19 cellular contexts compared by ENCODE assay signal in the genomic region with DNA sequence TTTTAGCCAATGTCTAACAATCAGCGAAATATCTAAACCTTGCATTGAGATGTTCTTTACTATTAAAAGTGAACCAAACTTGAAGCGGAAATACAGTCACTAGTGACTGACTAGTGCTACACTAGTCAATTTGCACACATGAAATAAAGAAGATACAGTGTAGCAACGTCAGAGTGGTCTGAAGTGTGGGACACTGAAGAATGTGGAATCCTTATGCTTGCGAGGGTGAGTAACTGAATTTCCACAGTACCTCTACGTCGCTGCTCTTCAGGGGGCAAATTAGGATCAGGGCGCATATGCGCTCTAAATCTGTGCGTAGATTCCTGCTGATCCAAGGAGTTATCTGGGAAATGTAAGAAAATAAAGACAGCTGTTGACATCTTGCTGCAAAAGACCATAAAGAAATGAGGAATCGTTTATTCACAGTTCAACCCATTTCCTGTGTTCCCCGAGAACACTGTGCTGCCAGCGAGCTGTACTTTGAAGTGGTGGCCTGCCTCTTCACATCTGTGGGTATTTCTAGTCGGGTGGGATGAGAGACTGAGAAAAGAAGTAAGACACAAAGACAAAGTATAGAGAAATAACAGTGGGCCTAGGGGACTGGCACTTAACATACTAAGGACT. TPM values are rescaled to one million over a fixed set of nuclear protein-coding genes. Genes with fewer than 3 reads are reported as not detected.
DNase-seq lines count a peak whose midpoint lies in the region; ATAC-seq and TF ChIP-seq lines count a peak whose summit lies in the region.
"Had no signal": no experiment of that assay in that cellular context is flagged by ENCODE, and none has a peak within 500 bp of the region (broad histone marks: within the 10 kb centered on the region; RNA-seq: fewer than 3 reads in every experiment).

No MANE protein-coding gene starts in this region.

- H3K4me1 Mint-ChIP-seq in nephron progenitor cell = peaks cover 32% of the 10 kb centered on the region
- H3K4me1 Mint-ChIP-seq: memory B cell had no signal

- H3K27me3 Mint-ChIP-seq in nephron progenitor cell (ENCODE audit: low read depth, poor library complexity) = peaks cover 27% of the 10 kb centered on the region

- no peak overlapping the region for H3K4me3 Mint-ChIP-seq in nephron progenitor cell
- H3K4me3 Mint-ChIP-seq: memory B cell had no signal

- no peaks in the 10 kb centered on the region for H3K9me3 Mint-ChIP-seq in nephron progenitor cell
- H3K9me3 Mint-ChIP-seq: memory B cell had no signal

- no peak for ATAC-seq in HG02678 (IDR thresholded peaks at IDR 0.05; ENCODE audit: unreplicated experiment)
- ATAC-seq: Right ventricle myocardium inferior had no signal

- H3K27ac Mint-ChIP-seq in nephron progenitor cell = no peak overlapping the region
- H3K27ac Mint-ChIP-seq: memory B cell had no signal

- H3K4me3 ChIP-seq in fibroblast of villous mesenchyme (ENCODE audit: low read depth, low read length) = no peak overlapping the region

- TF ChIP-seq CTCF in fibroblast of villous mesenchyme (IDR thresholded peaks at IDR 0.05; ENCODE audit: insufficient read depth, low read depth, low read length) = no peak
- TF ChIP-seq CTCF in nephron progenitor cell (IDR thresholded peaks at IDR 0.05) = no peak

- H3K36me3 Mint-ChIP-seq in nephron progenitor cell (ENCODE audit: low read depth) = no peaks in the 10 kb centered on the region
- H3K36me3 Mint-ChIP-seq: memory B cell had no signal

- peak; percentile 41 for DNase-seq in activated CD8-positive, alpha-beta memory T cell treated with anti-CD3 and anti-CD28 coated beads, Interleukin-2, amount 50 U/mL, for 4 hours
- DNase-seq in activated CD8-positive, alpha-beta memory T cell treated with anti-CD3 and anti-CD28 coated beads, Interleukin-2, amount 50 U/mL, for 48 hours = no peak
- peak; percentile 52 to 54 for DNase-seq in activated T-cell treated with anti-CD3 and anti-CD28 coated beads, Interleukin-2, amount 50 U/mL, for 48 hours
- DNase-seq in fibroblast of villous mesenchyme (ENCODE audit: low read depth) (peak; percentile 29), NCI-H748 (lab: John Stamatoyannopoulos, UW; ENCODE audit: unreplicated experiment) (no peak), nephron progenitor cell (no peak)
- peak; percentile 53 for DNase-seq in stimulated activated CD8-positive, alpha-beta memory T cell treated with anti-CD3 and anti-CD28 coated beads, Interleukin-4, amount 100 ng/mL, for 48 hours
- DNase-seq: brain microvascular endothelial cell, NCI-H1105, NCI-H748 treated with DMSO at 0.1 percent for 48 hours, posterior cingulate gyrus had no signal

RNA-seq across cellular contexts. Expression of gene FLT4, which starts 39.8 kb away (rescaled TPM):
- under 0.01 and 0.43 TPM in 2 replicates for total RNA-seq in fibroblast of villous mesenchyme
- total RNA-seq: H4 had no signal

RNA-seq across cellular contexts. Expression of gene OR2Y1, which starts 50.7 kb away (rescaled TPM):
- total RNA-seq in fibroblast of villous mesenchyme = not detected in 2 replicates
- total RNA-seq: A673, epithelial cell of proximal tubule, H4, HT1080, Right ventricle myocardium inferior, urinary bladder had no signal

Comparison
In these comparisons a context has a peak if more than half of its experiments do, and no peak if none do; other contexts are left out.
1. DNase-seq: peak in activated CD8-positive, alpha-beta memory T cell treated with anti-CD3 and anti-CD28 coated beads, Interleukin-2, amount 50 U/mL, for 4 hours (single experiment), activated T-cell treated with anti-CD3 and anti-CD28 coated beads, Interleukin-2, amount 50 U/mL, for 48 hours (2 of 2), fibroblast of villous mesenchyme (single experiment) and stimulated activated CD8-positive, alpha-beta memory T cell treated with anti-CD3 and anti-CD28 coated beads, Interleukin-4, amount 100 ng/mL, for 48 hours (single experiment); none in activated CD8-positive, alpha-beta memory T cell treated with anti-CD3 and anti-CD28 coated beads, Interleukin-2, amount 50 U/mL, for 48 hours (single experiment), NCI-H748 (single experiment) and nephron progenitor cell (single experiment).